In genomic region chr15:90201944-90202375, GRCh38 we compare ENCODE assay signal across 8 cellular contexts. TPM values are rescaled to one million over a fixed set of nuclear protein-coding genes. Genes with fewer than 3 reads are reported as not detected.
DNase-seq lines count a peak whose midpoint lies in the region; ATAC-seq lines count a peak whose summit lies in the region.

No MANE protein-coding gene starts in this region.

- H3K36me3 Mint-ChIP-seq in activated CD4-positive, alpha-beta T cell treated with anti-CD3 and anti-CD28 coated beads, Interleukin-2, amount 10 ng/mL, durations not matched to agents 7 days and 5 days (ENCODE audit: low read depth), result peaks cover 2% of the 10 kb centered on the region
- H3K36me3 Mint-ChIP-seq in activated CD4-positive, alpha-beta memory T cell treated with anti-CD3 and anti-CD28 coated beads, Interleukin-2, amount 10 ng/mL, durations not matched to agents 7 days and 5 days (ENCODE audit: low read depth), result peaks cover 16% of the 10 kb centered on the region
- no peaks in the 10 kb centered on the region for H3K36me3 Mint-ChIP-seq in stimulated activated naive B cell treated with anti-CD40 and anti-IgM and Interleukin-4, amounts not matched to agents 10 μg/mL and 1 μg/mL and 100 μg/mL, for 72 hours

- peaks cover 26% of the 10 kb centered on the region for H3K4me1 Mint-ChIP-seq in activated CD4-positive, alpha-beta T cell treated with anti-CD3 and anti-CD28 coated beads, Interleukin-2, amount 10 ng/mL, durations not matched to agents 7 days and 5 days
- H3K4me1 Mint-ChIP-seq in activated CD4-positive, alpha-beta memory T cell treated with anti-CD3 and anti-CD28 coated beads, Interleukin-2, amount 10 ng/mL, durations not matched to agents 7 days and 5 days, result peaks cover 29% of the 10 kb centered on the region
- peaks cover 51 to 76% of the 10 kb centered on the region in 2 donors for H3K4me1 Mint-ChIP-seq in stimulated activated naive B cell treated with anti-CD40 and anti-IgM and Interleukin-4, amounts not matched to agents 10 μg/mL and 1 μg/mL and 100 μg/mL, for 72 hours

- peak overlapping the region; percentile 80 for H3K4me3 ChIP-seq in iPS-15b (ENCODE audit: low read depth, low read length)

- peak overlapping the region; percentile 65 for H3K9ac ChIP-seq in iPS-15b (ENCODE audit: low read depth, low read length)

- CTCF ChIA-PET in activated CD4-positive, alpha-beta T cell treated with anti-CD3 and anti-CD28 coated beads, Interleukin-2, amount 10 ng/mL, durations not matched to agents 7 days and 5 days (lab: Charles Lee), result interaction anchor here (0.9 to 4.2 kb wide), 4 partner anchors 15 to 50 kb away, joined by 3 to 17 read pairs (median 8); no protein-coding TSS in a partner anchor
- CTCF ChIA-PET in activated CD4-positive, alpha-beta memory T cell treated with anti-CD3 and anti-CD28 coated beads, Interleukin-2, amount 10 ng/mL, durations not matched to agents 7 days and 5 days (lab: Charles Lee), result interaction anchor here (0.6 to 2.8 kb wide), 5 partner anchors 10 to 314 kb away, joined by 4 to 10 read pairs (median 7); no protein-coding TSS in a partner anchor

- ATAC-seq in stimulated activated naive B cell treated with anti-CD40 and anti-IgM and Interleukin-4, amounts not matched to agents 10 μg/mL and 1 μg/mL and 100 μg/mL, for 72 hours (replicated peaks), result peak; percentile 1 to 7

- no peaks in the 10 kb centered on the region for H3K9me3 ChIP-seq in iPS-15b (ENCODE audit: control insufficient read depth, insufficient read depth, low read length)

- peak overlapping the region; percentile 72 for H3K4me3 Mint-ChIP-seq in activated CD4-positive, alpha-beta T cell treated with anti-CD3 and anti-CD28 coated beads, Interleukin-2, amount 10 ng/mL, durations not matched to agents 7 days and 5 days
- H3K4me3 Mint-ChIP-seq in activated CD4-positive, alpha-beta memory T cell treated with anti-CD3 and anti-CD28 coated beads, Interleukin-2, amount 10 ng/mL, durations not matched to agents 7 days and 5 days, result peak overlapping the region; percentile 81
- peak overlapping the region; percentile 88 to 97 for H3K4me3 Mint-ChIP-seq in stimulated activated naive B cell treated with anti-CD40 and anti-IgM and Interleukin-4, amounts not matched to agents 10 μg/mL and 1 μg/mL and 100 μg/mL, for 72 hours

- H3K36me3 ChIP-seq in iPS-15b (ENCODE audit: control insufficient read depth, insufficient read depth, low read length), result peaks cover 3% of the 10 kb centered on the region

- H3K9me3 Mint-ChIP-seq in activated CD4-positive, alpha-beta T cell treated with anti-CD3 and anti-CD28 coated beads, Interleukin-2, amount 10 ng/mL, durations not matched to agents 7 days and 5 days, result no peaks in the 10 kb centered on the region
- no peaks in the 10 kb centered on the region for H3K9me3 Mint-ChIP-seq in activated CD4-positive, alpha-beta memory T cell treated with anti-CD3 and anti-CD28 coated beads, Interleukin-2, amount 10 ng/mL, durations not matched to agents 7 days and 5 days
- no peaks in the 10 kb centered on the region for H3K9me3 Mint-ChIP-seq in stimulated activated naive B cell treated with anti-CD40 and anti-IgM and Interleukin-4, amounts not matched to agents 10 μg/mL and 1 μg/mL and 100 μg/mL, for 72 hours

- peaks cover 5% of the 10 kb centered on the region for H3K27me3 Mint-ChIP-seq in activated CD4-positive, alpha-beta T cell treated with anti-CD3 and anti-CD28 coated beads, Interleukin-2, amount 10 ng/mL, durations not matched to agents 7 days and 5 days
- peaks cover 3% of the 10 kb centered on the region for H3K27me3 Mint-ChIP-seq in activated CD4-positive, alpha-beta memory T cell treated with anti-CD3 and anti-CD28 coated beads, Interleukin-2, amount 10 ng/mL, durations not matched to agents 7 days and 5 days
- H3K27me3 Mint-ChIP-seq in stimulated activated naive B cell treated with anti-CD40 and anti-IgM and Interleukin-4, amounts not matched to agents 10 μg/mL and 1 μg/mL and 100 μg/mL, for 72 hours, result no peaks in the 10 kb centered on the region

- H3K4me1 ChIP-seq in iPS-15b (ENCODE audit: control insufficient read depth, insufficient read depth, low read length), result peaks cover 7% of the 10 kb centered on the region

- H3K27me3 ChIP-seq in iPS-15b (ENCODE audit: control insufficient read depth, insufficient read depth, low read length), result peaks cover 2% of the 10 kb centered on the region

- no peak for DNase-seq in activated CD4-positive, alpha-beta T cell treated with anti-CD3 and anti-CD28 coated beads, Interleukin-2, amount 10 ng/mL, durations not matched to agents 7 days and 5 days
- DNase-seq in activated CD4-positive, alpha-beta T cell treated with anti-CD3 and anti-CD28 coated beads for 48 hours, result no peak
- DNase-seq in activated CD4-positive, alpha-beta memory T cell treated with anti-CD3 and anti-CD28 coated beads, Interleukin-2, amount 10 ng/mL, durations not matched to agents 7 days and 5 days, result no peak
- no peak for DNase-seq in stimulated activated naive B cell treated with anti-CD40 and anti-IgM and Interleukin-4, amounts not matched to agents 10 μg/mL and 1 μg/mL and 100 μg/mL, for 72 hours
- DNase-seq in SW480 (ENCODE audit: low spot score) (no peak), GDM1 (lab: John Stamatoyannopoulos, UW) (no peak), germinal center (ENCODE audit: low spot score) (no peak)

- POLR2A ChIA-PET in activated CD4-positive, alpha-beta T cell treated with anti-CD3 and anti-CD28 coated beads, Interleukin-2, amount 10 ng/mL, durations not matched to agents 7 days and 5 days (lab: Charles Lee), result no interaction called here
- POLR2A ChIA-PET in activated CD4-positive, alpha-beta memory T cell treated with anti-CD3 and anti-CD28 coated beads, Interleukin-2, amount 10 ng/mL, durations not matched to agents 7 days and 5 days (lab: Charles Lee), result interaction anchor here (1.0 to 4.8 kb wide), 8 partner anchors 10 to 102 kb away, joined by 3 to 41 read pairs (median 8); partner anchors contain the start of genes CIB1, GDPGP1, NGRN and TTLL13

- no peak overlapping the region for H3K27ac Mint-ChIP-seq in activated CD4-positive, alpha-beta T cell treated with anti-CD3 and anti-CD28 coated beads, Interleukin-2, amount 10 ng/mL, durations not matched to agents 7 days and 5 days
- no peak overlapping the region for H3K27ac Mint-ChIP-seq in activated CD4-positive, alpha-beta memory T cell treated with anti-CD3 and anti-CD28 coated beads, Interleukin-2, amount 10 ng/mL, durations not matched to agents 7 days and 5 days
- H3K27ac Mint-ChIP-seq in stimulated activated naive B cell treated with anti-CD40 and anti-IgM and Interleukin-4, amounts not matched to agents 10 μg/mL and 1 μg/mL and 100 μg/mL, for 72 hours, result peak overlapping the region; percentile 88

RNA-seq across cellular contexts. Expression of gene SEMA4B, which starts 0.8 kb away (rescaled TPM):
- total RNA-seq in activated CD4-positive, alpha-beta T cell treated with anti-CD3 and anti-CD28 coated beads, Interleukin-2, amount 10 ng/mL, durations not matched to agents 7 days and 5 days, result 10 to 100 TPM; 23.4 to 26.7 TPM
- total RNA-seq in activated CD4-positive, alpha-beta memory T cell treated with anti-CD3 and anti-CD28 coated beads, Interleukin-2, amount 10 ng/mL, durations not matched to agents 7 days and 5 days, result 10 to 100 TPM; 29.7 to 29.9 TPM

RNA-seq across cellular contexts. Expression of gene CIB1, which starts 31.8 kb away (rescaled TPM):
- 10 to 100 TPM; 75.4 to 83.5 TPM for total RNA-seq in activated CD4-positive, alpha-beta T cell treated with anti-CD3 and anti-CD28 coated beads, Interleukin-2, amount 10 ng/mL, durations not matched to agents 7 days and 5 days
- total RNA-seq in activated CD4-positive, alpha-beta memory T cell treated with anti-CD3 and anti-CD28 coated beads, Interleukin-2, amount 10 ng/mL, durations not matched to agents 7 days and 5 days, result 100 to 1,000 TPM; 118 to 120 TPM

RNA-seq across cellular contexts. Expression of gene GDPGP1, which starts 32.0 kb away (rescaled TPM):
- 1 to 10 TPM; 9.8 to 10.0 TPM for total RNA-seq in activated CD4-positive, alpha-beta T cell treated with anti-CD3 and anti-CD28 coated beads, Interleukin-2, amount 10 ng/mL, durations not matched to agents 7 days and 5 days
- 10 to 100 TPM; 10.3 to 10.5 TPM for total RNA-seq in activated CD4-positive, alpha-beta memory T cell treated with anti-CD3 and anti-CD28 coated beads, Interleukin-2, amount 10 ng/mL, durations not matched to agents 7 days and 5 days

RNA-seq across cellular contexts. Expression of gene TTLL13, which starts 47.4 kb away (rescaled TPM):
- total RNA-seq in activated CD4-positive, alpha-beta T cell treated with anti-CD3 and anti-CD28 coated beads, Interleukin-2, amount 10 ng/mL, durations not matched to agents 7 days and 5 days, result under 1 TPM; 0.45 to 0.87 TPM
- under 1 TPM; 0.45 to 0.58 TPM for total RNA-seq in activated CD4-positive, alpha-beta memory T cell treated with anti-CD3 and anti-CD28 coated beads, Interleukin-2, amount 10 ng/mL, durations not matched to agents 7 days and 5 days
